ENCODE assay signal across 1 cellular context in genomic region chr11:8688414-8689362, GRCh38.
TF ChIP-seq lines count a peak whose summit lies in the region.

No MANE protein-coding gene starts in this region.

TF ChIP-seq in HepG2, 621 proteins besides CTCF, POLR2A, EP300 and RAD21 (continued from another document and continues in another):
- TF ChIP-seq MYPOP (CRISPR knock-in tag; IDR thresholded peaks at IDR 0.05) (no peak; the same call in 1 of the 2 replicates), CEBPG (CRISPR knock-in tag; IDR thresholded peaks at IDR 0.05) (no peak; the same call in 1 of the 2 replicates), U2AF1 (optimal IDR thresholded peaks at IDR 0.05; ENCODE audit: low read depth, low read length) (peak; percentile 84), ZNF33A (CRISPR knock-in tag; IDR thresholded peaks at IDR 0.05; ENCODE audit: borderline replicate concordance) (0 out of 2 replicates have a peak, but pooled peaks have one; percentile 47), SP140L (CRISPR knock-in tag; IDR thresholded peaks at IDR 0.05; ENCODE audit: borderline replicate concordance) (no peak), ZNF460 (CRISPR knock-in tag; IDR thresholded peaks at IDR 0.05; ENCODE audit: borderline replicate concordance) (no peak), RFXANK (CRISPR knock-in tag; IDR thresholded peaks at IDR 0.05) (0 out of 2 replicates have a peak, but pooled peaks have one; percentile 36), USF2 (IDR thresholded peaks at IDR 0.05; ENCODE audit: low read depth, low read length) (no peak), USF2 (CRISPR knock-in tag; IDR thresholded peaks at IDR 0.05; ENCODE audit: borderline replicate concordance) (no peak), MAX (IDR thresholded peaks at IDR 0.05) (peak; percentile 79), HOXA9 (CRISPR knock-in tag; IDR thresholded peaks at IDR 0.05; ENCODE audit: borderline replicate concordance) (no peak), PTBP1 (IDR thresholded peaks at IDR 0.05; ENCODE audit: low read depth, low read length, poor library complexity, severe bottlenecking) (peak; percentile 71), SMARCE1 (IDR thresholded peaks at IDR 0.05; ENCODE audit: borderline replicate concordance) (no peak), ZNF251 (CRISPR knock-in tag; IDR thresholded peaks at IDR 0.05) (no peak), HNRNPL (IDR thresholded peaks at IDR 0.05; ENCODE audit: low read depth, low read length) (peak; percentile 78; the same call in 1 of the 2 replicates), FOSL2 (CRISPR knock-in tag; IDR thresholded peaks at IDR 0.05) (peak; percentile 83), JUNB (CRISPR knock-in tag; IDR thresholded peaks at IDR 0.05; ENCODE audit: borderline replicate concordance) (no peak), LRRFIP1 (CRISPR knock-in tag; conservative IDR thresholded peaks at IDR 0.05) (0 out of 2 replicates have a peak, but pooled peaks have one; percentile 23), IRF9 (CRISPR knock-in tag; IDR thresholded peaks at IDR 0.05; ENCODE audit: borderline replicate concordance) (peak; percentile 85), NFATC3 (CRISPR knock-in tag; IDR thresholded peaks at IDR 0.05) (no peak; the same call in 1 of the 2 replicates), SAFB2 (CRISPR knock-in tag; IDR thresholded peaks at IDR 0.05; ENCODE audit: borderline replicate concordance, low read depth) (peak; percentile 95; the same call in 1 of the 2 replicates), ARID2 (CRISPR knock-in tag; IDR thresholded peaks at IDR 0.05; ENCODE audit: borderline replicate concordance) (peak; percentile 88; the same call in 1 of the 2 replicates), ZNF574 (CRISPR knock-in tag; IDR thresholded peaks at IDR 0.05) (peak; percentile 94), NCOA2 (CRISPR knock-in tag; IDR thresholded peaks at IDR 0.05) (peak; percentile 73; the same call in 1 of the 2 replicates), ZNF878 (CRISPR knock-in tag; IDR thresholded peaks at IDR 0.05) (peak; percentile 85), PHB2 (IDR thresholded peaks at IDR 0.05; ENCODE audit: partially characterized antibody) (no peak), ZBTB33 (CRISPR knock-in tag; IDR thresholded peaks at IDR 0.05) (0 out of 2 replicates have a peak, but pooled peaks have one; percentile 32), ZNF225 (CRISPR knock-in tag; IDR thresholded peaks at IDR 0.05) (peak; percentile 77; the same call in 1 of the 2 replicates), ARID3A (IDR thresholded peaks at IDR 0.05; ENCODE audit: low read depth, low read length) (no peak), ZBTB8A (CRISPR knock-in tag; IDR thresholded peaks at IDR 0.05; ENCODE audit: borderline replicate concordance, low read depth) (0 out of 2 replicates have a peak, but pooled peaks have one; percentile 33), HNF4A (CRISPR knock-in tag; IDR thresholded peaks at IDR 0.05) (peak; percentile 51; the same call in 1 of the 2 replicates), ZNF512B (CRISPR knock-in tag; IDR thresholded peaks at IDR 0.05; ENCODE audit: borderline replicate concordance) (no peak), SNAPC5 (CRISPR knock-in tag; IDR thresholded peaks at IDR 0.05; ENCODE audit: borderline replicate concordance) (peak; percentile 86; the same call in 1 of the 2 replicates), FOXJ3 (CRISPR knock-in tag; IDR thresholded peaks at IDR 0.05; ENCODE audit: borderline replicate concordance) (peak; percentile 88), EED (CRISPR knock-in tag; IDR thresholded peaks at IDR 0.05) (no peak), MAZ (IDR thresholded peaks at IDR 0.05; ENCODE audit: borderline replicate concordance, low read depth, low read length) (no peak), MAZ (CRISPR knock-in tag; IDR thresholded peaks at IDR 0.05; ENCODE audit: low read depth) (peak; percentile 81; the same call in 1 of the 2 replicates), ZMYM2 (CRISPR knock-in tag; IDR thresholded peaks at IDR 0.05) (no peak), ZNF513 (CRISPR knock-in tag; conservative IDR thresholded peaks at IDR 0.05) (0 out of 2 replicates have a peak, but pooled peaks have one; percentile 62), ZNF343 (CRISPR knock-in tag; IDR thresholded peaks at IDR 0.05) (peak; percentile 82; the same call in 1 of the 2 replicates), KLF13 (CRISPR knock-in tag; IDR thresholded peaks at IDR 0.05) (no peak), SOX13 (IDR thresholded peaks at IDR 0.05) (no peak; the same call in 1 of the 2 replicates), SOX13 (CRISPR knock-in tag; conservative IDR thresholded peaks at IDR 0.05 in 1 of 2, IDR thresholded peaks at IDR 0.05 in 1 of 2) (peak in 1 of 2 experiments; percentile 29; a peak in 3 of 4 replicates), NFKB2 (CRISPR knock-in tag; IDR thresholded peaks at IDR 0.05; ENCODE audit: borderline replicate concordance) (peak; percentile 87)
